ENCODE assay signal across 12 cellular contexts in genomic region chr14:61152851-61153364, GRCh38.
DNase-seq lines count a peak whose midpoint lies in the region; FAIRE-seq and TF ChIP-seq lines count a peak whose summit lies in the region.
"Had no signal": no experiment of that assay in that cellular context is flagged by ENCODE, and none has a peak within 500 bp of the region (broad histone marks: within the 10 kb centered on the region; RNA-seq: fewer than 3 reads in every experiment).

No MANE protein-coding gene starts in this region.

- WGBS in mesodermal cell (ENCODE audit: insufficient coverage in 2 of 2), 2 experiments = 71 to 93% methylated on average over 1 to 3 of the region's 3 CpGs

- intact Hi-C loops in MCF 10A (cut with micrococcal nuclease) = no loop called here
- intact Hi-C loops in activated T-helper 1 cell treated with anti-CD3 and anti-CD28 coated beads, Interleukin-12 subunit alpha, Interleukin-12 subunit beta, Interleukin-2, Interleukin-4 antibody, amounts not matched to agents 30 ng/mL and 10 ng/mL and 1 ng/mL, durations not matched to agents 14 hours and 24 hours and 36 hours (cut with micrococcal nuclease) = no loop called here

- no peaks in the 10 kb centered on the region for H3K9me3 ChIP-seq in mesodermal cell (ENCODE audit: control insufficient read depth, low read length)

- H3K4me3 ChIP-seq in AG10803 (ENCODE audit: low read length) = no peak overlapping the region
- no peak overlapping the region for H3K4me3 ChIP-seq in mesodermal cell (ENCODE audit: extremely low read depth, insufficient read depth, low read length, poor library complexity, severe bottlenecking)

- H3K36me3 ChIP-seq in mesodermal cell (ENCODE audit: control insufficient read depth, insufficient read depth, low read length) = no peaks in the 10 kb centered on the region

- TF ChIP-seq POLR2A in GM12892 (IDR thresholded peaks at IDR 0.05; ENCODE audit: low read depth, low read length) = no peak

- H3K27ac ChIP-seq in mesodermal cell (ENCODE audit: low read depth, low read length, severe bottlenecking) = peak overlapping the region; percentile 37

- CTCF ChIA-PET in MCF 10A (lab: Yijun Ruan, JAX) = interaction anchor here (0.6 kb wide), 2 partner anchors 43 to 235 kb away, joined by 3 to 5 read pairs; no protein-coding TSS in a partner anchor

- peaks cover 14% of the 10 kb centered on the region for H3K36me3 Mint-ChIP-seq in MCF 10A (ENCODE audit: insufficient read depth, unreplicated experiment)
- no peaks in the 10 kb centered on the region for H3K36me3 Mint-ChIP-seq in activated T-helper 1 cell treated with anti-CD3 and anti-CD28 coated beads, Interleukin-12 subunit alpha, Interleukin-12 subunit beta, Interleukin-2, Interleukin-4 antibody, amounts not matched to agents 30 ng/mL and 10 ng/mL and 1 ng/mL, durations not matched to agents 14 hours and 24 hours and 36 hours (ENCODE audit: low read depth)

- H3K27me3 Mint-ChIP-seq in MCF 10A (ENCODE audit: insufficient read depth, unreplicated experiment) = no peaks in the 10 kb centered on the region
- H3K27me3 Mint-ChIP-seq in activated T-helper 1 cell treated with anti-CD3 and anti-CD28 coated beads, Interleukin-12 subunit alpha, Interleukin-12 subunit beta, Interleukin-2, Interleukin-4 antibody, amounts not matched to agents 30 ng/mL and 10 ng/mL and 1 ng/mL, durations not matched to agents 14 hours and 24 hours and 36 hours (ENCODE audit: insufficient read depth) = no peaks in the 10 kb centered on the region

- TF ChIP-seq CTCF in AG10803 (conservative IDR thresholded peaks at IDR 0.05; ENCODE audit: low read length) (no peak), MCF 10A (IDR thresholded peaks at IDR 0.05; ENCODE audit: unreplicated experiment) (no peak)

- H3K4me1 Mint-ChIP-seq in MCF 10A (ENCODE audit: insufficient read depth, unreplicated experiment) = peaks cover 41% of the 10 kb centered on the region
- no peaks in the 10 kb centered on the region for H3K4me1 Mint-ChIP-seq in activated T-helper 1 cell treated with anti-CD3 and anti-CD28 coated beads, Interleukin-12 subunit alpha, Interleukin-12 subunit beta, Interleukin-2, Interleukin-4 antibody, amounts not matched to agents 30 ng/mL and 10 ng/mL and 1 ng/mL, durations not matched to agents 14 hours and 24 hours and 36 hours (ENCODE audit: low read depth)

- H3K4me3 Mint-ChIP-seq in MCF 10A (ENCODE audit: unreplicated experiment) = no peak overlapping the region
- no peak overlapping the region for H3K4me3 Mint-ChIP-seq in activated T-helper 1 cell treated with anti-CD3 and anti-CD28 coated beads, Interleukin-12 subunit alpha, Interleukin-12 subunit beta, Interleukin-2, Interleukin-4 antibody, amounts not matched to agents 30 ng/mL and 10 ng/mL and 1 ng/mL, durations not matched to agents 14 hours and 24 hours and 36 hours

- no peak for FAIRE-seq in GM12892 (lab: Jason Lieb, UNC)

- peak overlapping the region; percentile 78 for H3K27ac Mint-ChIP-seq in MCF 10A (ENCODE audit: low read depth, unreplicated experiment)
- no peak overlapping the region for H3K27ac Mint-ChIP-seq in activated T-helper 1 cell treated with anti-CD3 and anti-CD28 coated beads, Interleukin-12 subunit alpha, Interleukin-12 subunit beta, Interleukin-2, Interleukin-4 antibody, amounts not matched to agents 30 ng/mL and 10 ng/mL and 1 ng/mL, durations not matched to agents 14 hours and 24 hours and 36 hours

- no peaks in the 10 kb centered on the region for H3K9me3 Mint-ChIP-seq in MCF 10A (ENCODE audit: unreplicated experiment)
- no peaks in the 10 kb centered on the region for H3K9me3 Mint-ChIP-seq in activated T-helper 1 cell treated with anti-CD3 and anti-CD28 coated beads, Interleukin-12 subunit alpha, Interleukin-12 subunit beta, Interleukin-2, Interleukin-4 antibody, amounts not matched to agents 30 ng/mL and 10 ng/mL and 1 ng/mL, durations not matched to agents 14 hours and 24 hours and 36 hours

- H3K4me1 ChIP-seq in mesodermal cell (ENCODE audit: control insufficient read depth, insufficient read depth, low read length, poor library complexity, severe bottlenecking) = peaks cover 19% of the 10 kb centered on the region

- DNase-seq in AG10803 (ENCODE audit: low read depth) = peak; percentile 29
- peak; percentile 72 for DNase-seq in M059J (ENCODE audit: low read depth)
- DNase-seq in MCF 10A (ENCODE audit: unreplicated experiment) = peak; percentile 86
- DNase-seq in activated T-helper 1 cell treated with anti-CD3 and anti-CD28 coated beads, Interleukin-12 subunit alpha, Interleukin-12 subunit beta, Interleukin-2, Interleukin-4 antibody, amounts not matched to agents 30 ng/mL and 10 ng/mL and 1 ng/mL, durations not matched to agents 14 hours and 24 hours and 36 hours (ENCODE audit: low spot score) = no peak
- no peak for DNase-seq in activated CD4-positive, alpha-beta T cell treated with anti-CD3 and anti-CD28 coated beads, Interleukin-2, amount 50 U/mL, for 4 hours
- no peak for DNase-seq in COR-L47 (lab: John Stamatoyannopoulos, UW)
- DNase-seq in GM12892 (ENCODE audit: insufficient read length) = no peak
- DNase-seq: cortex of kidney; stimulated activated CD4-positive, alpha-beta T cell treated with anti-CD3 and anti-CD28 coated beads, Interleukin-1b, Interleukin-23, amount 100 ng/mL, for 48 hours; stimulated activated naive CD4-positive, alpha-beta T cell treated with Interleukin-2 at 50 U/mL for 16 hours; SW 1271 had no signal

- POLR2A ChIA-PET in MCF 10A (lab: Yijun Ruan, JAX) = interaction anchor here (1.6 kb wide), 1 partner anchor 22 kb away, joined by 3 read pairs; no protein-coding TSS in a partner anchor

- BruUV-seq in MCF 10A (replicated peaks; lab: Mats Ljungman, UMichigan) = no TSS peak

Comparison
In these comparisons a context has a peak if more than half of its experiments do, and no peak if none do; other contexts are left out.
1. DNase-seq: peak in AG10803 (single experiment), M059J (single experiment) and MCF 10A (single experiment); none in activated T-helper 1 cell treated with anti-CD3 and anti-CD28 coated beads, Interleukin-12 subunit alpha, Interleukin-12 subunit beta, Interleukin-2, Interleukin-4 antibody, amounts not matched to agents 30 ng/mL and 10 ng/mL and 1 ng/mL, durations not matched to agents 14 hours and 24 hours and 36 hours (single experiment), activated CD4-positive, alpha-beta T cell treated with anti-CD3 and anti-CD28 coated beads, Interleukin-2, amount 50 U/mL, for 4 hours (0 of 2), COR-L47 (single experiment) and GM12892 (single experiment).